ENCODE assay signal across 1 cellular context in the genomic region with DNA sequence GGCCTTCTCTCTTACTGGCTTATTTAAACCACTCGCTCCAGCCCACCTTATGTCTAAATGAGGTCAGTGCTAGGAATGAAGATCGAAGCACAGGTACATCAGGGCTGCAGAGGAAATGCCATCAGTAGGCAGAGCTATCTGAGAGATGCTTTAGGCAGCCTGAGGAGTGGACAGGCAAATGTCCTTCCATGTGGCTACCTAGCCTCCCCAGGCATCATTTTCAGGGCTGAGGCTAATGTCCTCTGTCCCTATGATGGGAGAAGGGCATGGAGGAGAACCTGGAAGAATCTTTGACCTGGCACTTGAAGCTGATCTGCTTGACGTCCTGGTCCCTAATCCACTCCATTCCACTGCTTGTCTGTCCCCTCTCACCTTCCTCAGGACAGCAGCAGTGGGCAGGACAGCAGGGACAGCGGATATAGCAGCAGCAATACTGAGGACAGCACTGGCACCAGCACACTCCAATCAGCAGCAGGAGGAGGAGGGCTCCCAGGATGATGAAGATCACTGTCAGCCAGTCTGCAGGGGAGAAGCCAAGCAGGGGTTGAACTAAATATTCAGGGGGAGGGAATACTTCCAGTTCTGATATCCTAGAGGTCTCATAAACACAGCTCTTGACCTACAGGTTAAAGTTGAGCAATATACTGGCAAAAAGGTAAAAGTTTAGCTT.
TF ChIP-seq lines count a peak whose summit lies in the region.

No MANE protein-coding gene starts in this region.

TF ChIP-seq in H1, 55 proteins besides CTCF, POLR2A, EP300 and RAD21:
- TF ChIP-seq SP1 (IDR thresholded peaks at IDR 0.05; ENCODE audit: low read depth, low read length) (peak; percentile 35; the same call in 1 of the 2 replicates), TAF1 (IDR thresholded peaks at IDR 0.05; ENCODE audit: low read depth, low read length) (no peak), TBP (IDR thresholded peaks at IDR 0.05; ENCODE audit: low read depth, low read length) (no peak), SP2 (IDR thresholded peaks at IDR 0.05; ENCODE audit: low read length) (peak; percentile 10; the same call in 1 of the 2 replicates), CHD1 (IDR thresholded peaks at IDR 0.05; ENCODE audit: low read depth, low read length) (no peak), KDM4A (IDR thresholded peaks at IDR 0.05; ENCODE audit: low read depth, low read length, severe bottlenecking) (no peak), GABPA (IDR thresholded peaks at IDR 0.05; ENCODE audit: borderline replicate concordance, insufficient read depth, low read length) (no peak), SIX5 (IDR thresholded peaks at IDR 0.05; ENCODE audit: low read depth, low read length) (no peak), CBX5 (IDR thresholded peaks at IDR 0.05; ENCODE audit: low read depth, low read length) (no peak), KDM1A (IDR thresholded peaks at IDR 0.05; ENCODE audit: borderline replicate concordance, low read length) (no peak), CTBP2 (IDR thresholded peaks at IDR 0.05; ENCODE audit: borderline replicate concordance, insufficient read depth, insufficient read length, low read length) (no peak), CHD2 (IDR thresholded peaks at IDR 0.05; ENCODE audit: low read length) (peak; percentile 48; the same call in 1 of the 2 replicates), TCF12 (IDR thresholded peaks at IDR 0.05; ENCODE audit: low read depth, low read length) (no peak), RXRA (IDR thresholded peaks at IDR 0.05; ENCODE audit: insufficient read depth, low read depth, low read length) (no peak)
- TF ChIP-seq, protein P1, sequence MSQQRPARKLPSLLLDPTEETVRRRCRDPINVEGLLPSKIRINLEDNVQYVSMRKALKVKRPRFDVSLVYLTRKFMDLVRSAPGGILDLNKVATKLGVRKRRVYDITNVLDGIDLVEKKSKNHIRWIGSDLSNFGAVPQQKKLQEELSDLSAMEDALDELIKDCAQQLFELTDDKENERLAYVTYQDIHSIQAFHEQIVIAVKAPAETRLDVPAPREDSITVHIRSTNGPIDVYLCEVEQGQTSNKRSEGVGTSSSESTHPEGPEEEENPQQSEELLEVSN (IDR thresholded peaks at IDR 0.05) = no peak
- TF ChIP-seq, protein P2, sequence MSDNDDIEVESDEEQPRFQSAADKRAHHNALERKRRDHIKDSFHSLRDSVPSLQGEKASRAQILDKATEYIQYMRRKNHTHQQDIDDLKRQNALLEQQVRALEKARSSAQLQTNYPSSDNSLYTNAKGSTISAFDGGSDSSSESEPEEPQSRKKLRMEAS (IDR thresholded peaks at IDR 0.05) = no peak
- TF ChIP-seq, protein P3, sequence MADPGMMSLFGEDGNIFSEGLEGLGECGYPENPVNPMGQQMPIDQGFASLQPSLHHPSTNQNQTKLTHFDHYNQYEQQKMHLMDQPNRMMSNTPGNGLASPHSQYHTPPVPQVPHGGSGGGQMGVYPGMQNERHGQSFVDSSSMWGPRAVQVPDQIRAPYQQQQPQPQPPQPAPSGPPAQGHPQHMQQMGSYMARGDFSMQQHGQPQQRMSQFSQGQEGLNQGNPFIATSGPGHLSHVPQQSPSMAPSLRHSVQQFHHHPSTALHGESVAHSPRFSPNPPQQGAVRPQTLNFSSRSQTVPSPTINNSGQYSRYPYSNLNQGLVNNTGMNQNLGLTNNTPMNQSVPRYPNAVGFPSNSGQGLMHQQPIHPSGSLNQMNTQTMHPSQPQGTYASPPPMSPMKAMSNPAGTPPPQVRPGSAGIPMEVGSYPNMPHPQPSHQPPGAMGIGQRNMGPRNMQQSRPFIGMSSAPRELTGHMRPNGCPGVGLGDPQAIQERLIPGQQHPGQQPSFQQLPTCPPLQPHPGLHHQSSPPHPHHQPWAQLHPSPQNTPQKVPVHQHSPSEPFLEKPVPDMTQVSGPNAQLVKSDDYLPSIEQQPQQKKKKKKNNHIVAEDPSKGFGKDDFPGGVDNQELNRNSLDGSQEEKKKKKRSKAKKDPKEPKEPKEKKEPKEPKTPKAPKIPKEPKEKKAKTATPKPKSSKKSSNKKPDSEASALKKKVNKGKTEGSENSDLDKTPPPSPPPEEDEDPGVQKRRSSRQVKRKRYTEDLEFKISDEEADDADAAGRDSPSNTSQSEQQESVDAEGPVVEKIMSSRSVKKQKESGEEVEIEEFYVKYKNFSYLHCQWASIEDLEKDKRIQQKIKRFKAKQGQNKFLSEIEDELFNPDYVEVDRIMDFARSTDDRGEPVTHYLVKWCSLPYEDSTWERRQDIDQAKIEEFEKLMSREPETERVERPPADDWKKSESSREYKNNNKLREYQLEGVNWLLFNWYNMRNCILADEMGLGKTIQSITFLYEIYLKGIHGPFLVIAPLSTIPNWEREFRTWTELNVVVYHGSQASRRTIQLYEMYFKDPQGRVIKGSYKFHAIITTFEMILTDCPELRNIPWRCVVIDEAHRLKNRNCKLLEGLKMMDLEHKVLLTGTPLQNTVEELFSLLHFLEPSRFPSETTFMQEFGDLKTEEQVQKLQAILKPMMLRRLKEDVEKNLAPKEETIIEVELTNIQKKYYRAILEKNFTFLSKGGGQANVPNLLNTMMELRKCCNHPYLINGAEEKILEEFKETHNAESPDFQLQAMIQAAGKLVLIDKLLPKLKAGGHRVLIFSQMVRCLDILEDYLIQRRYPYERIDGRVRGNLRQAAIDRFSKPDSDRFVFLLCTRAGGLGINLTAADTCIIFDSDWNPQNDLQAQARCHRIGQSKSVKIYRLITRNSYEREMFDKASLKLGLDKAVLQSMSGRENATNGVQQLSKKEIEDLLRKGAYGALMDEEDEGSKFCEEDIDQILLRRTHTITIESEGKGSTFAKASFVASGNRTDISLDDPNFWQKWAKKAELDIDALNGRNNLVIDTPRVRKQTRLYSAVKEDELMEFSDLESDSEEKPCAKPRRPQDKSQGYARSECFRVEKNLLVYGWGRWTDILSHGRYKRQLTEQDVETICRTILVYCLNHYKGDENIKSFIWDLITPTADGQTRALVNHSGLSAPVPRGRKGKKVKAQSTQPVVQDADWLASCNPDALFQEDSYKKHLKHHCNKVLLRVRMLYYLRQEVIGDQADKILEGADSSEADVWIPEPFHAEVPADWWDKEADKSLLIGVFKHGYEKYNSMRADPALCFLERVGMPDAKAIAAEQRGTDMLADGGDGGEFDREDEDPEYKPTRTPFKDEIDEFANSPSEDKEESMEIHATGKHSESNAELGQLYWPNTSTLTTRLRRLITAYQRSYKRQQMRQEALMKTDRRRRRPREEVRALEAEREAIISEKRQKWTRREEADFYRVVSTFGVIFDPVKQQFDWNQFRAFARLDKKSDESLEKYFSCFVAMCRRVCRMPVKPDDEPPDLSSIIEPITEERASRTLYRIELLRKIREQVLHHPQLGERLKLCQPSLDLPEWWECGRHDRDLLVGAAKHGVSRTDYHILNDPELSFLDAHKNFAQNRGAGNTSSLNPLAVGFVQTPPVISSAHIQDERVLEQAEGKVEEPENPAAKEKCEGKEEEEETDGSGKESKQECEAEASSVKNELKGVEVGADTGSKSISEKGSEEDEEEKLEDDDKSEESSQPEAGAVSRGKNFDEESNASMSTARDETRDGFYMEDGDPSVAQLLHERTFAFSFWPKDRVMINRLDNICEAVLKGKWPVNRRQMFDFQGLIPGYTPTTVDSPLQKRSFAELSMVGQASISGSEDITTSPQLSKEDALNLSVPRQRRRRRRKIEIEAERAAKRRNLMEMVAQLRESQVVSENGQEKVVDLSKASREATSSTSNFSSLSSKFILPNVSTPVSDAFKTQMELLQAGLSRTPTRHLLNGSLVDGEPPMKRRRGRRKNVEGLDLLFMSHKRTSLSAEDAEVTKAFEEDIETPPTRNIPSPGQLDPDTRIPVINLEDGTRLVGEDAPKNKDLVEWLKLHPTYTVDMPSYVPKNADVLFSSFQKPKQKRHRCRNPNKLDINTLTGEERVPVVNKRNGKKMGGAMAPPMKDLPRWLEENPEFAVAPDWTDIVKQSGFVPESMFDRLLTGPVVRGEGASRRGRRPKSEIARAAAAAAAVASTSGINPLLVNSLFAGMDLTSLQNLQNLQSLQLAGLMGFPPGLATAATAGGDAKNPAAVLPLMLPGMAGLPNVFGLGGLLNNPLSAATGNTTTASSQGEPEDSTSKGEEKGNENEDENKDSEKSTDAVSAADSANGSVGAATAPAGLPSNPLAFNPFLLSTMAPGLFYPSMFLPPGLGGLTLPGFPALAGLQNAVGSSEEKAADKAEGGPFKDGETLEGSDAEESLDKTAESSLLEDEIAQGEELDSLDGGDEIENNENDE (IDR thresholded peaks at IDR 0.05; ENCODE audit: insufficient replicate concordance, low read length) = no peak
